25 cellular contexts compared by ENCODE assay signal in the genomic region with DNA sequence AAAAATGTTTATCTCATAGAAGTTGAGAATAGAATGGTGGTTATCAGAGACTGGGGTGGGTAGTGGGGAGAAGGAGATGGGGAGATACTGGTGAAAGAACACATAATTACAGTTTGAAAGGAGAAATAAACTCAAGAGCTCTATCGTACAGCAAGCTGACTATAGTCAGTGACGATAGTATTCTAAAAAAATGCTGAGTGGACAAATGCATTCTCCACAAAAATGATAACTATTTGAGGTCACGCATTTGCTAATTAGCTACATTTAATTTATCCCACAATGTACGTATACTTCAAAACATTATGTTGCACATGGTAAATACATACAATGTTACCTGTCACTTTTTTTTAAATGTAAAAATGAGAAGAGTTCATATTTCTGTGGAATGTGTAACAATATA.
"Had no signal": no experiment of that assay in that cellular context is flagged by ENCODE, and none has a peak within 500 bp of the region (broad histone marks: within the 10 kb centered on the region; RNA-seq: fewer than 3 reads in every experiment).

No MANE protein-coding gene starts in this region.

- ATAC-seq: foreskin keratinocyte; gastroesophageal sphincter; heart left ventricle; left colon; left lung; left ventricle myocardium superior; lower lobe of right lung; mucosa of descending colon; naive thymus-derived CD8-positive, alpha-beta T cell had no signal

- DNase-seq: dermis blood vessel endothelial cell; dorsolateral prefrontal cortex; effector CD4-positive, alpha-beta T cell; effector memory CD4-positive, alpha-beta T cell; foreskin keratinocyte; heart left ventricle; hypothalamus; immature natural killer cell; islet precursor cell; kidney; kidney glomerular epithelial cell; left colon; left lung; left ventricle myocardium superior; lower lobe of right lung; mesenchymal stem cell; mucosa of descending colon; naive B cell; naive thymus-derived CD8-positive, alpha-beta T cell had no signal

- H3K4me1 ChIP-seq: esophagus muscularis mucosa, foreskin keratinocyte, gastroesophageal sphincter, heart left ventricle, left lung, lower lobe of right lung had no signal

- H3K9me3 ChIP-seq: esophagus muscularis mucosa, gastroesophageal sphincter, lower lobe of right lung had no signal

- FAIRE-seq: endothelial cell of umbilical vein, frontal cortex, kidney had no signal

- H3K36me3 ChIP-seq: esophagus muscularis mucosa, gastroesophageal sphincter, heart left ventricle, left lung, lower lobe of right lung had no signal

- H2AFZ ChIP-seq: hepatocyte had no signal

- H3K27me3 ChIP-seq: dorsolateral prefrontal cortex, esophagus muscularis mucosa, foreskin keratinocyte, gastroesophageal sphincter, heart left ventricle, hepatocyte, left lung had no signal

- H3K4me3 ChIP-seq: coronary artery, dorsolateral prefrontal cortex, esophagus muscularis mucosa, gastroesophageal sphincter, heart left ventricle, hepatocyte, left lung, lower lobe of right lung, mucosa of descending colon had no signal

- H3K27ac ChIP-seq: coronary artery, dorsolateral prefrontal cortex, esophagus muscularis mucosa, foreskin keratinocyte, gastroesophageal sphincter, heart left ventricle, hepatocyte, left lung, lower lobe of right lung had no signal

- H3K79me2 ChIP-seq: hepatocyte had no signal

- H3K4me2 ChIP-seq: hepatocyte had no signal
